6 cellular contexts compared by ENCODE assay signal in the genomic region with DNA sequence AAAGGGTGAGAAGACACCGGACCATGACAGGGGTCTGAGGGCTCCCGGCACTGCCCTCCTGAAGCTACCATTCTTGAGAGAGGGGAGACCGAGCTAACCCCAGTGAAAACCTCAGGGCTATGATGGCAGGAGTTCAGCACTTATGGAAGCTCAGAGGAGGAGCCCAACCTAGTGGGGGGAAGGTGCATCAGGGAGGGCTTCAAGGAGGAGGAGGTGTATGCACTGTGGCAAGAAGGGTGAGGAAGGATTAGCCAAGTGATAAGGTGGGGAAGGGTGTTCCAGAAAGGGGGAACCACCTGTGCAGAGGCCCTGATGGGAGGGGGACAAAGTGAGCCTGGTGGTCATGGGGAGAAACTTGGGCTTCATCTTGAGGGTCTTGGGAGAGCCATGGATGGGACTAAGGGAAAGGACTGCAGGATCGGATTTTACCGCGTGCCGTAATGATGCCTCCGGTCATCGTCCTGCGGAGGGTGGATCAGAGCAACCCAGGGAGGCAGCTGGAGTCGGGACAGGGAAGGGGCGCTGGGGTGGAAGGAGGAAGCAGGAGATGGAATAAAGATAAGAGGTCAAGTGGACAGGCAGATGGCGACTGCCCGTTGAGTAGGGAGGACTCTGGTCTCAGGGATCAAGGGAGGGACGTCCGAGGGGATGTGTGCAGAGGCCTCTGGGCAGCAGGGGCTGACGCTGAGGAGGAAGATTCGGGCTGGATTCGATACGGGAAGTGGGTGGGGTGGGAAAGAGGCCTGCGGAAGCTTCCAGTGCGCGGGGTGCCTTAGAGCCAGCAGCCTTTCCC. TPM values are rescaled to one million over a fixed set of nuclear protein-coding genes. Genes with fewer than 3 reads are reported as not detected.
DNase-seq lines count a peak whose midpoint lies in the region; ATAC-seq and TF ChIP-seq lines count a peak whose summit lies in the region.

No MANE protein-coding gene starts in this region.

- H3K79me2 ChIP-seq in SK-N-SH (ENCODE audit: insufficient read depth), result no peaks in the 10 kb centered on the region

- DNase-seq in AG04449 (ENCODE audit: low read depth, low spot score) (no peak), SK-N-SH (peak; percentile 48), immature natural killer cell (no peak), G401 (ENCODE audit: low spot score) (no peak), NCI-H2171 (lab: John Stamatoyannopoulos, UW) (no peak)

- TF ChIP-seq CTCF in AG04449 (IDR thresholded peaks at IDR 0.05; ENCODE audit: insufficient read depth, low read length, missing control alignments) (no peak), SK-N-SH (IDR thresholded peaks at IDR 0.05) (no peak)

- ATAC-seq in GM21447 (IDR thresholded peaks at IDR 0.05; ENCODE audit: unreplicated experiment), result no peak

- H4K20me1 ChIP-seq in SK-N-SH (ENCODE audit: insufficient read depth), result no peaks in the 10 kb centered on the region

- POLR2A ChIA-PET in AG04449 (lab: Yijun Ruan, JAX), result no interaction called here
- POLR2A ChIA-PET in SK-N-SH (lab: Yijun Ruan, JAX), result interaction anchor here (1.8 to 2.1 kb wide), 2 partner anchors 13 to 27 kb away, joined by 7 to 17 read pairs; a partner anchor contains a TSS

- H3K36me3 ChIP-seq in SK-N-SH (replicated peaks in 1 of 2; ENCODE audit: control insufficient read depth in 1 of 2, insufficient read depth in 2 of 2, low read length in 1 of 2), result no peaks in the 10 kb centered on the region

- no peaks in the 10 kb centered on the region for H3K36me3 Mint-ChIP-seq in immature natural killer cell

- H3K9me2 ChIP-seq in SK-N-SH, result no peaks in the 10 kb centered on the region

- H3K27me3 Mint-ChIP-seq in immature natural killer cell (ENCODE audit: low read depth in 3 of 3), result peaks cover 6 to 13% (median 13%) of the 10 kb centered on the region in 3 donors

- no peaks in the 10 kb centered on the region for H3K9me3 ChIP-seq in SK-N-SH

- H3K9ac ChIP-seq in SK-N-SH, result no peak overlapping the region

- peak overlapping the region; percentile 63 for H3K4me3 ChIP-seq in AG04449 (ENCODE audit: low read depth, low read length)
- peak overlapping the region; percentile 58 to 89 for H3K4me3 ChIP-seq in SK-N-SH (ENCODE audit: low read depth in 2 of 2, low read length in 1 of 2)

- H3K27me3 ChIP-seq in SK-N-SH (ENCODE audit: insufficient read depth), result peaks cover 39% of the 10 kb centered on the region

- H3K4me3 Mint-ChIP-seq in immature natural killer cell, result peak overlapping the region; percentile 32 to 84 (median 81)

- WGBS in SK-N-SH (ENCODE audit: low lambda C conversion rate), result 5% methylated on average over 23 of the region's 23 CpGs

- H3K27ac ChIP-seq in SK-N-SH (ENCODE audit: low read depth in 2 of 2, low read length in 1 of 2), result peak overlapping the region in 1 of 2 experiments; percentile 14; a peak in 1 of 4 replicates

- H3K4me1 ChIP-seq in SK-N-SH (ENCODE audit: control insufficient read depth in 1 of 2, insufficient read depth in 2 of 2, low read depth in 1 of 2, low read length in 1 of 2), result peaks cover 0 to 10% of the 10 kb centered on the region in 2 experiments; a peak in 1 of 4 replicates

- peak overlapping the region; percentile 99; the same call in 1 of the 2 replicates for H2AFZ ChIP-seq in SK-N-SH (ENCODE audit: low read depth)

- CTCF ChIA-PET in AG04449 (lab: Yijun Ruan, JAX), result interaction anchor here (1.5 to 2.0 kb wide), 3 partner anchors 26 to 128 kb away, joined by 3 to 9 read pairs (median 4); a partner anchor contains a TSS
- CTCF ChIA-PET in SK-N-SH (lab: Yijun Ruan, JAX), result interaction anchor here (0.7 to 1.9 kb wide), 5 partner anchors 11 to 459 kb away, joined by 3 to 5 read pairs (median 3); a partner anchor contains a TSS

- TF ChIP-seq EP300 in SK-N-SH (IDR thresholded peaks at IDR 0.05; ENCODE audit: borderline replicate concordance in 1 of 2, low read depth in 1 of 2, low read length in 1 of 2), result no peak

- no peak for TF ChIP-seq RAD21 in SK-N-SH (IDR thresholded peaks at IDR 0.05; ENCODE audit: low read length)

- no peak overlapping the region for H3K27ac Mint-ChIP-seq in immature natural killer cell

- in situ Hi-C loops in G401 (cut with HindIII; ENCODE audit: low sequenced_read_pairs), result no loop called here

- no peaks in the 10 kb centered on the region for H3K9me3 Mint-ChIP-seq in immature natural killer cell

- peaks cover 0 to 9% of the 10 kb centered on the region in 2 donors for H3K4me1 Mint-ChIP-seq in immature natural killer cell

- H3K4me2 ChIP-seq in SK-N-SH, result peak overlapping the region; percentile 98

- peaks cover 6% of the 10 kb centered on the region for H3F3A ChIP-seq in SK-N-SH (replicated peaks; ENCODE audit: insufficient read depth)

TF ChIP-seq in SK-N-SH, 30 proteins besides CTCF, POLR2A, EP300 and RAD21:
- TF ChIP-seq TCF12 (IDR thresholded peaks at IDR 0.05) (no peak), TAF1 (IDR thresholded peaks at IDR 0.05; ENCODE audit: borderline replicate concordance, low read depth, low read length) (no peak), GATA2 (CRISPR knock-in tag; IDR thresholded peaks at IDR 0.05) (peak; percentile 35; the same call in 1 of the 2 replicates), SIN3A (IDR thresholded peaks at IDR 0.05; ENCODE audit: borderline replicate concordance, low read depth, low read length) (no peak), MEF2A (IDR thresholded peaks at IDR 0.05; ENCODE audit: borderline replicate concordance, low read depth) (no peak)

RNA-seq across cellular contexts. Expression of a gene that starts 13.3 kb away (rescaled TPM):
- 400 and 453 TPM in 2 replicates for polyA plus RNA-seq in SK-N-SH (2012; rRNA removed)
- 207 and 336 TPM in 2 replicates for polyA plus RNA-seq in SK-N-SH (2012; cell fraction: cytosol; rRNA removed)
- polyA plus RNA-seq in SK-N-SH (2012; cell fraction: nucleus; rRNA removed), result 110 and 206 TPM in 2 replicates
- 100 to 1,000 TPM; 210 to 298 (median 236) TPM for polyA plus RNA-seq in immature natural killer cell
- total RNA-seq in G401 (2014; rRNA removed; shearing (Covaris generic)), result 518 and 528 TPM in 2 replicates

RNA-seq across cellular contexts. Expression of a gene that starts 25.4 kb away (rescaled TPM):
- polyA plus RNA-seq in SK-N-SH (2012; rRNA removed) (2.0 and 2.1 TPM in 2 replicates), immature natural killer cell (10 to 100 TPM in 2 of 3 donors, 1 to 10 TPM in 1; 5.3 to 14.0 (median 11.6) TPM)
- 0.57 and 0.60 TPM in 2 replicates for polyA plus RNA-seq in SK-N-SH (2012; cell fraction: cytosol; rRNA removed)
- 10.1 and 11.7 TPM in 2 replicates for polyA plus RNA-seq in SK-N-SH (2012; cell fraction: nucleus; rRNA removed)
- total RNA-seq in G401 (2014; rRNA removed; shearing (Covaris generic)), result 0.88 and 6.9 TPM in 2 replicates

RNA-seq across cellular contexts. Expression of a gene that starts 26.8 kb away (rescaled TPM):
- polyA plus RNA-seq in SK-N-SH (2012; rRNA removed) (0.48 and 0.52 TPM in 2 replicates), immature natural killer cell (not detected)
- polyA plus RNA-seq in SK-N-SH (2012; cell fraction: cytosol; rRNA removed), result 0.37 and 0.63 TPM in 2 replicates
- 2.0 and 4.0 TPM in 2 replicates for polyA plus RNA-seq in SK-N-SH (2012; cell fraction: nucleus; rRNA removed)
- total RNA-seq in G401 (2014; rRNA removed; shearing (Covaris generic)), result 0.78 TPM in 1 of 2 replicates, not detected in the other

RNA-seq across cellular contexts. Expression of a gene that starts 27.5 kb away (rescaled TPM):
- 10.5 and 11.1 TPM in 2 replicates for polyA plus RNA-seq in SK-N-SH (2012; rRNA removed)
- polyA plus RNA-seq in SK-N-SH (2012; cell fraction: cytosol; rRNA removed), result 4.3 and 5.6 TPM in 2 replicates
- polyA plus RNA-seq in SK-N-SH (2012; cell fraction: nucleus; rRNA removed), result 50.6 and 58.3 TPM in 2 replicates
- polyA plus RNA-seq in immature natural killer cell, result not detected
- total RNA-seq in G401 (2014; rRNA removed; shearing (Covaris generic)), result 2.0 and 6.8 TPM in 2 replicates

RNA-seq across cellular contexts. Expression of a gene that starts 41.4 kb away (rescaled TPM):
- polyA plus RNA-seq in SK-N-SH (2012; rRNA removed) (0.26 and 0.29 TPM in 2 replicates), immature natural killer cell (1 to 10 TPM in 2 of 3 donors, under 1 TPM in 1; 0.93 to 1.2 (median 1.0) TPM)
- polyA plus RNA-seq in SK-N-SH (2012; cell fraction: cytosol; rRNA removed), result 0.21 and 0.27 TPM in 2 replicates
- polyA plus RNA-seq in SK-N-SH (2012; cell fraction: nucleus; rRNA removed), result 0.27 and 0.30 TPM in 2 replicates
- total RNA-seq in G401 (2014; rRNA removed; shearing (Covaris generic)), result 1.2 and 1.4 TPM in 2 replicates
